In the genomic region with DNA sequence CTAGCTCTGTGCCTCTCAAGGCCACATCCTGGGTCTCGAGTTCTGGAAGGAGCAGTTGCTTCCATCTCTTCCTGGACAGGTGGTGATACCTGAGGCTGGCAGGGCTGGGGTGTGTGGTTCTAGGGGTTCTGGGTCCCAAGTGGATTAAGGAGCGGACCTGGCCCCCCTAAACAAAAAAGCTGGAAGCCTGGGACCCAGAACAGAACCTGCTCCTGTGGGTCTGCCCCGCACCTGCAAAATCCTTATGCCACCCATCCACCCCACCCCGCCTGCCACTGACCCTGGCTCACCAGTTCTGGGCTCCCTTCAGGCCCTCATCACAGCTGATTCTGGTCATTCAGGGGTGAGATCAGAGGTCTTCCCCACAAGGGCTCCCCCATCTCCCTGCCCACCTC, we compare ENCODE assay signal across 1 cellular context.
TF ChIP-seq lines count a peak whose summit lies in the region.

No MANE protein-coding gene starts in this region.

TF ChIP-seq in HepG2, 621 proteins besides CTCF, POLR2A, EP300 and RAD21:
- no peak for TF ChIP-seq WIZ (CRISPR knock-in tag; IDR thresholded peaks at IDR 0.05)
- peak; percentile 39; the same call in 1 of the 2 replicates for TF ChIP-seq POLR2G (IDR thresholded peaks at IDR 0.05; ENCODE audit: low read depth, low read length)
